Comparison of ENCODE assay signal across 8 cellular contexts in the genomic region with DNA sequence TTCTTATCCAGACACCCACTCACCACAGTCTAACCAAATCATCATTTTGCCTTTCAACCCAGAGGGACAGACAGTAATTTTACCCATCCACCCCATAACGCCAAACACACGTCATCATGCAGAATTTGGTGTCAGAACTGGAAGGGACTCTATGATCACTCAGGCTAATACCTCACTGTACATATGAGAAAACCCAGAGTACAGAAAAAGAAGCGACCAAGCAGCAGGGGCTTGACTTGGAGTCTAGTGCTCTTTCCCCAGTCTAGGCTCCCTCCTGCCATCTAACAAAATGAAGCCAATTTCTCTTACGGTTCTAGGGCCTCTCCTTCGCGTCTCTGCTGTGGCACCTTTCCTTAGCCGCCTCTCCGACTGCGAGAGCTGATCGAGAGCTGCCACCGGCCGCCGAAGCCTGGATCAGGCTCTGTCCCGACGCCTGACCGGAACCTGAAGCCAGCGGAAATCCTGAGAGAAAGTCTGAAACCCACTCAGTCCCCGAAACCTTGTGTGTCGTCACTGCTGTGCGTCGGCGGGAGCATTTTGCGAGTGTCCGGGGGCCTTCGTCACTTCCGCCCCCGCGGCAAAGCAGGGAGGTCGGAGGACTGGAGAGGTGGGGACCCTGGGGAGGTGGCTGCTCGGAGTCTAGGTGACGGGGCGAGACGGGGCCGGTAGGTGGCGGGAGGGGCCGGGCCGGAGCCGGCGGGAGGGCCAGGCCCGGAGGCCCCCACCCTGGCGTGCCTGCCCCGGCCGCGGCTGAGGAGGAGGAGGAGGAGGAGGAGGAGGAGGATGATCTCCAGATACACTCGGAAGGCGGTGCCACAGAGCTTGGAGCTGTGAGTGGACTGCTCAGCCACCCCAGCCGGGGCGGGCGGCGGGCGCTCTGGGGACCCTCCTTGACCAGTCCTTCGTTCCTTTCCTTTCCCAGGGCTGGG. TPM values are rescaled to one million over a fixed set of nuclear protein-coding genes. Genes with fewer than 3 reads are reported as not detected.
DNase-seq lines count a peak whose midpoint lies in the region; ATAC-seq and TF ChIP-seq lines count a peak whose summit lies in the region.

A gene (minus strand): TSS at position 452 of the 929 bp plus-strand sequence. CDS start 4,071 bp downstream, outside the sequence.
A gene (plus strand): TSS at position 563 of the 929 bp plus-strand sequence. CDS start 221 bp downstream, at position 784.

- peak within 1 kb of the TSS; percentile 100 for H3K4me3 ChIP-seq in AG10803 (ENCODE audit: low read length)

- peak; percentile 89 for DNase-seq in AG10803 (ENCODE audit: low read depth)
- peak; percentile 93 for DNase-seq in NCI-H460 (ENCODE audit: extremely low read depth, low read depth)
- DNase-seq in activated CD4-positive, CD25-positive, alpha-beta regulatory T cell treated with anti-CD3 and anti-CD28 coated beads, Interleukin-2, amount 50 U/mL, for 72 hours = peak; percentile 89
- peak; percentile 31 to 92 for DNase-seq in cerebellar nuclear complex (lab: John Stamatoyannopoulos, UW)
- peak; percentile 98 for DNase-seq in islet precursor cell
- DNase-seq in stimulated activated CD4-positive, alpha-beta T cell treated with anti-CD3 and anti-CD28 coated beads, Interleukin-12 subunit alpha, Interleukin-12 subunit beta, amount 100 ng/mL, for 48 hours (ENCODE audit: low read depth in 2 of 3, low spot score in 1 of 3) = peak; percentile 88 to 91 (median 89)

- ATAC-seq in GM19023 (IDR thresholded peaks at IDR 0.05; ENCODE audit: unreplicated experiment) = peak; percentile 92
- peak; percentile 92 for ATAC-seq in HG03342 (IDR thresholded peaks at IDR 0.05; ENCODE audit: unreplicated experiment)

- no peak for TF ChIP-seq CTCF in AG10803 (conservative IDR thresholded peaks at IDR 0.05; ENCODE audit: low read length)

RNA-seq across cellular contexts. Expression of the first gene that starts in this region (rescaled TPM):
- total RNA-seq in NCI-H460 (2014; rRNA removed; shearing (Covaris generic)) = 36.6 and 43.2 TPM in 2 replicates
- polyA plus RNA-seq in NCI-H460 (2014; cell fraction: nucleus; rRNA removed) = 21.5 and 24.1 TPM in 2 replicates

RNA-seq across cellular contexts. Expression of the second gene that starts in this region (rescaled TPM):
- 19.0 and 23.6 TPM in 2 replicates for total RNA-seq in NCI-H460 (2014; rRNA removed; shearing (Covaris generic))
- 16.4 and 26.4 TPM in 2 replicates for polyA plus RNA-seq in NCI-H460 (2014; cell fraction: nucleus; rRNA removed)

Comparison
In these comparisons a context has a peak if more than half of its experiments do, and no peak if none do; other contexts are left out.
1. Peak in every context shown above with its lines: DNase-seq, ATAC-seq and H3K4me3 ChIP-seq.